In the genomic region with DNA sequence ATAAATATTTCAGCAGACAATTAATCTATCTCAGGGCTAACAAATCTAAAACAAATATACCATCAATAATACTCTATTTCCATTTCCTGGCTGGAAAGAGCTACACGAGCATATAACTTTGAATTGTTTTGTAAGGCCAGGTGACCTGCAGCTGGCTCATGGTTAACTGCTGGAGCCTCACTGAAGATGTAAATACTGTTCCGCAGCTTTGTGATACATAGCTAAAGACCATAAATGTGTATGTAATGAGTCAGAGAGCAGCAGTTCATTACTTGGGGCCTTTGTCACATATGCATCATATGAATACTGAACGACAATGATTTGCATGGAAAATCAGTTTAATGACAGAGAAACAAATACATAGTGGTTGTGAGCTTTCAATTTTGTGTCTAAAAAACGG, we compare ENCODE assay signal across 13 cellular contexts.
A peak's percentile ranks its signal among the peaks of the same experiment; 100 is the strongest.
DNase-seq lines count a peak whose midpoint lies in the region; ATAC-seq, FAIRE-seq and TF ChIP-seq lines count a peak whose summit lies in the region.
"Had no signal": no experiment of that assay in that cellular context is flagged by ENCODE, and none has a peak within 500 bp of the region (broad histone marks: within the 10 kb centered on the region; RNA-seq: fewer than 3 reads in every experiment).

No MANE protein-coding gene starts in this region.

- POLR2A ChIA-PET in Panc1 (lab: Charles Lee) (interaction anchor here (0.9 kb wide), 1 partner anchor 24 kb away, joined by 4 read pairs; no protein-coding TSS in a partner anchor), endothelial cell of umbilical vein (lab: Charles Lee) (interaction anchor here (1.2 to 7.0 kb wide), 6 partner anchors 26 to 111 kb away, joined by 3 to 167 read pairs (median 4); a partner anchor contains a TSS)

- H4K20me1 ChIP-seq in endothelial cell of umbilical vein (replicated peaks; ENCODE audit: control insufficient read depth, extremely low read depth, insufficient read depth, low read length) (no peaks in the 10 kb centered on the region), GM23338 (replicated peaks; ENCODE audit: insufficient read depth) (no peaks in the 10 kb centered on the region)

- H3K9ac ChIP-seq in endothelial cell of umbilical vein (replicated peaks; ENCODE audit: extremely low read depth, insufficient read depth, low read length) = peak overlapping the region; percentile 87
- peak overlapping the region; percentile 46 for H3K9ac ChIP-seq in skeletal muscle satellite cell (ENCODE audit: low read depth, low read length)

- DNase-seq in HCEC 1CT (peak; percentile 94), Panc1 (ENCODE audit: low read depth, low spot score) (peak; percentile 60), endothelial cell of umbilical vein (ENCODE audit: low read depth, low spot score) (peak; percentile 95), nucleus accumbens (lab: John Stamatoyannopoulos, UW) (no peak), GM23338 (ENCODE audit: low spot score) (no peak)
- DNase-seq in activated naive CD8-positive, alpha-beta T cell treated with anti-CD3 and anti-CD28 coated beads, Interleukin-2, amount 50 U/mL, for 24 hours = no peak
- no peak for DNase-seq in activated T-cell treated with anti-CD3 and anti-CD28 coated beads, Interleukin-2, amount 50 U/mL, for 24 hours
- DNase-seq: colonic mucosa, NCI-H1092 treated with DMSO at 0.1 percent for 48 hours, NCI-H510A treated with DMSO at 0.1 percent for 48 hours had no signal

- ATAC-seq in Panc1 (peak; percentile 85), GM23338 (no peak)
- no peak for ATAC-seq in activated naive CD8-positive, alpha-beta T cell treated with anti-CD3 and anti-CD28 coated beads, Interleukin-2, amount 50 U/mL, for 24 hours
- ATAC-seq: activated CD4-positive, CD25-positive, alpha-beta regulatory T cell treated with anti-CD3 and anti-CD28 coated beads, Interleukin-2, amount 50 U/mL, for 24 hours; activated T-helper 17 cell treated with anti-CD3 and anti-CD28 coated beads, Interleukin-2, amount 50 U/mL, for 72 hours had no signal

- H2AFZ ChIP-seq in endothelial cell of umbilical vein (ENCODE audit: low read depth, low read length) (no peak overlapping the region), GM23338 (no peak overlapping the region)

- H3K36me3 ChIP-seq in Panc1 (ENCODE audit: control insufficient read depth, insufficient read depth, low read length) (no peaks in the 10 kb centered on the region), endothelial cell of umbilical vein (ENCODE audit: control insufficient read depth in 2 of 2, extremely low read depth in 1 of 2, insufficient read depth in 2 of 2, low read length in 2 of 2) (no peaks in the 10 kb centered on the region), skeletal muscle satellite cell (ENCODE audit: insufficient read depth, low read length) (no peaks in the 10 kb centered on the region), GM23338 (ENCODE audit: insufficient read depth) (no peaks in the 10 kb centered on the region)
- H3K36me3 ChIP-seq: colonic mucosa had no signal

- no peaks in the 10 kb centered on the region for H3K9me1 ChIP-seq in endothelial cell of umbilical vein (replicated peaks; ENCODE audit: control insufficient read depth, extremely low read depth, insufficient read depth, low read length)

- no peak overlapping the region for H3K27ac Mint-ChIP-seq in GM23338
- H3K27ac Mint-ChIP-seq in activated naive CD8-positive, alpha-beta T cell treated with anti-CD3 and anti-CD28 coated beads, Interleukin-2, amount 50 U/mL, for 24 hours = no peak overlapping the region
- no peak overlapping the region for H3K27ac Mint-ChIP-seq in activated T-cell treated with anti-CD3 and anti-CD28 coated beads, Interleukin-2, amount 50 U/mL, for 24 hours
- H3K27ac Mint-ChIP-seq: activated T-helper 17 cell treated with anti-CD3 and anti-CD28 coated beads, Interleukin-2, amount 50 U/mL, for 72 hours had no signal

- H3K4me3 ChIP-seq in Panc1 (ENCODE audit: low read depth in 2 of 2, low read length in 2 of 2) (no peak overlapping the region), endothelial cell of umbilical vein (replicated peaks in 1 of 3; ENCODE audit: insufficient read depth in 1 of 3, low read depth in 1 of 3, low read length in 3 of 3) (no peak overlapping the region), skeletal muscle satellite cell (ENCODE audit: low read length) (no peak overlapping the region), GM23338 (no peak overlapping the region)
- H3K4me3 ChIP-seq: colonic mucosa had no signal

- TF ChIP-seq POLR2A in endothelial cell of umbilical vein (IDR thresholded peaks at IDR 0.05; ENCODE audit: low read depth, low read length) = peak; percentile 27

- no peaks in the 10 kb centered on the region for H3K9me3 Mint-ChIP-seq in GM23338
- H3K9me3 Mint-ChIP-seq in activated naive CD8-positive, alpha-beta T cell treated with anti-CD3 and anti-CD28 coated beads, Interleukin-2, amount 50 U/mL, for 24 hours = no peaks in the 10 kb centered on the region
- H3K9me3 Mint-ChIP-seq in activated T-cell treated with anti-CD3 and anti-CD28 coated beads, Interleukin-2, amount 50 U/mL, for 24 hours = peaks cover 2% of the 10 kb centered on the region

- H3K9me3 ChIP-seq in Panc1 (ENCODE audit: control insufficient read depth, insufficient read depth, low read depth, low read length) (no peaks in the 10 kb centered on the region), endothelial cell of umbilical vein (replicated peaks; ENCODE audit: control insufficient read depth, insufficient read depth, low read length) (no peaks in the 10 kb centered on the region), skeletal muscle satellite cell (replicated peaks; ENCODE audit: low read length) (no peaks in the 10 kb centered on the region)
- H3K9me3 ChIP-seq: colonic mucosa had no signal

- in situ Hi-C loops in Panc1 (cut with HindIII; ENCODE audit: low pct_unique_long_range_greater_than_20kb, low sequenced_read_pairs) = no loop called here

- CTCF ChIA-PET in Panc1 (lab: Charles Lee) (no interaction called here), endothelial cell of umbilical vein (lab: Charles Lee) (interaction anchor here (0.7 to 4.0 kb wide), 14 partner anchors 14 to 219 kb away, joined by 3 to 16 read pairs (median 4); a partner anchor contains a TSS)

- H3F3A ChIP-seq in GM23338 (replicated peaks; ENCODE audit: low read depth) = no peaks in the 10 kb centered on the region

- dilution Hi-C loops in endothelial cell of umbilical vein (cut with MboI; ENCODE audit: extremely low pct_ligation_motif_present, low sequenced_read_pairs) = no loop called here

- FAIRE-seq in endothelial cell of umbilical vein (lab: Jason Lieb, UNC) = peak; percentile 80

- H3K27me3 ChIP-seq in Panc1 (ENCODE audit: control insufficient read depth, insufficient read depth, low read length) (no peaks in the 10 kb centered on the region), endothelial cell of umbilical vein (ENCODE audit: control insufficient read depth in 2 of 2, insufficient read depth in 2 of 2, low read length in 2 of 2) (no peaks in the 10 kb centered on the region), skeletal muscle satellite cell (ENCODE audit: control insufficient read depth, insufficient read depth, low read length) (no peaks in the 10 kb centered on the region), GM23338 (ENCODE audit: insufficient read depth) (no peaks in the 10 kb centered on the region)
- H3K27me3 ChIP-seq: colonic mucosa had no signal

- H3K36me3 Mint-ChIP-seq in GM23338 (ENCODE audit: low read depth) = no peaks in the 10 kb centered on the region
- H3K36me3 Mint-ChIP-seq in activated naive CD8-positive, alpha-beta T cell treated with anti-CD3 and anti-CD28 coated beads, Interleukin-2, amount 50 U/mL, for 24 hours (ENCODE audit: low read depth) = no peaks in the 10 kb centered on the region
- no peaks in the 10 kb centered on the region for H3K36me3 Mint-ChIP-seq in activated T-cell treated with anti-CD3 and anti-CD28 coated beads, Interleukin-2, amount 50 U/mL, for 24 hours (ENCODE audit: low read depth)

- no peaks in the 10 kb centered on the region for H3K27me3 Mint-ChIP-seq in GM23338 (ENCODE audit: insufficient read depth, low read depth, poor library complexity)
- H3K27me3 Mint-ChIP-seq in activated naive CD8-positive, alpha-beta T cell treated with anti-CD3 and anti-CD28 coated beads, Interleukin-2, amount 50 U/mL, for 24 hours = peaks cover 2% of the 10 kb centered on the region
- peaks cover 5% of the 10 kb centered on the region for H3K27me3 Mint-ChIP-seq in activated T-cell treated with anti-CD3 and anti-CD28 coated beads, Interleukin-2, amount 50 U/mL, for 24 hours

- no peaks in the 10 kb centered on the region for H3K9me2 ChIP-seq in GM23338 (ENCODE audit: insufficient read depth)

- no peaks in the 10 kb centered on the region for H3K79me2 ChIP-seq in endothelial cell of umbilical vein (ENCODE audit: control insufficient read depth, insufficient read depth, low read length)
- no peaks in the 10 kb centered on the region for H3K79me2 ChIP-seq in GM23338 (replicated peaks; ENCODE audit: insufficient read depth)

- H3K4me1 ChIP-seq in Panc1 (ENCODE audit: control insufficient read depth, insufficient read depth, low read length) = peaks cover 14% of the 10 kb centered on the region
- H3K4me1 ChIP-seq in endothelial cell of umbilical vein (ENCODE audit: control insufficient read depth, extremely low read depth, insufficient read depth, low read length) = peaks cover 61% of the 10 kb centered on the region
- H3K4me1 ChIP-seq in skeletal muscle satellite cell (ENCODE audit: control insufficient read depth, insufficient read depth, low read length) = peaks cover 66% of the 10 kb centered on the region
- no peaks in the 10 kb centered on the region for H3K4me1 ChIP-seq in GM23338 (ENCODE audit: insufficient read depth)
- H3K4me1 ChIP-seq: colonic mucosa had no signal

- H3K27ac ChIP-seq in Panc1 (ENCODE audit: low read length) (peak overlapping the region; percentile 42), endothelial cell of umbilical vein (ENCODE audit: insufficient read depth, low read depth, low read length) (peak overlapping the region; percentile 99), GM23338 (ENCODE audit: low read depth) (no peak overlapping the region)
- H3K27ac ChIP-seq: colonic mucosa had no signal

- H3K4me1 Mint-ChIP-seq in GM23338 = peaks cover 6% of the 10 kb centered on the region; the same call in 1 of the 3 replicates
- no peaks in the 10 kb centered on the region for H3K4me1 Mint-ChIP-seq in activated naive CD8-positive, alpha-beta T cell treated with anti-CD3 and anti-CD28 coated beads, Interleukin-2, amount 50 U/mL, for 24 hours
- H3K4me1 Mint-ChIP-seq in activated T-cell treated with anti-CD3 and anti-CD28 coated beads, Interleukin-2, amount 50 U/mL, for 24 hours (ENCODE audit: low read depth) = no peaks in the 10 kb centered on the region
- H3K4me1 Mint-ChIP-seq: activated T-helper 17 cell treated with anti-CD3 and anti-CD28 coated beads, Interleukin-2, amount 50 U/mL, for 72 hours had no signal

- TF ChIP-seq CTCF in Panc1 (IDR thresholded peaks at IDR 0.05) (no peak), endothelial cell of umbilical vein (IDR thresholded peaks at IDR 0.05; ENCODE audit: extremely low read depth in 1 of 2, insufficient read depth in 1 of 2, low read depth in 1 of 2, low read length in 2 of 2) (no peak), GM23338 (conservative IDR thresholded peaks at IDR 0.05; ENCODE audit: low read depth in 2 of 2) (no peak)

- BruUV-seq in Panc1 (replicated peaks; lab: Mats Ljungman, UMichigan) (no TSS peak), endothelial cell of umbilical vein (replicated peaks; lab: Mats Ljungman, UMichigan) (no TSS peak)

- H3K4me2 ChIP-seq in endothelial cell of umbilical vein (ENCODE audit: insufficient read depth, low read length) (peak overlapping the region; percentile 53), skeletal muscle satellite cell (ENCODE audit: low read length) (peak overlapping the region; percentile 38), GM23338 (no peak overlapping the region)

- intact Hi-C loops in Panc1 (cut with micrococcal nuclease; ENCODE audit: unreplicated experiment) = no loop called here
- intact Hi-C loops in endothelial cell of umbilical vein (cut with micrococcal nuclease) = no loop called here

- H3K4me3 Mint-ChIP-seq in GM23338 = no peak overlapping the region
- H3K4me3 Mint-ChIP-seq in activated naive CD8-positive, alpha-beta T cell treated with anti-CD3 and anti-CD28 coated beads, Interleukin-2, amount 50 U/mL, for 24 hours = no peak overlapping the region
- no peak overlapping the region for H3K4me3 Mint-ChIP-seq in activated T-cell treated with anti-CD3 and anti-CD28 coated beads, Interleukin-2, amount 50 U/mL, for 24 hours
- H3K4me3 Mint-ChIP-seq: activated T-helper 17 cell treated with anti-CD3 and anti-CD28 coated beads, Interleukin-2, amount 50 U/mL, for 72 hours had no signal

Comparison
In these comparisons a context has a peak if more than half of its experiments do, and no peak if none do; other contexts are left out.
1. DNase-seq: peak in HCEC 1CT (single experiment), Panc1 (single experiment) and endothelial cell of umbilical vein (single experiment); none in nucleus accumbens (0 of 56), GM23338 (single experiment), activated naive CD8-positive, alpha-beta T cell treated with anti-CD3 and anti-CD28 coated beads, Interleukin-2, amount 50 U/mL, for 24 hours (single experiment) and activated T-cell treated with anti-CD3 and anti-CD28 coated beads, Interleukin-2, amount 50 U/mL, for 24 hours (single experiment).